1 cellular context compared by ENCODE assay signal in genomic region chr16:81879625-81880024, GRCh38.
TF ChIP-seq lines count a peak whose summit lies in the region.

No MANE protein-coding gene starts in this region.

TF ChIP-seq in GM12878, 131 proteins besides CTCF, POLR2A, EP300 and RAD21 (continued from another document):
- TF ChIP-seq, protein P1, sequence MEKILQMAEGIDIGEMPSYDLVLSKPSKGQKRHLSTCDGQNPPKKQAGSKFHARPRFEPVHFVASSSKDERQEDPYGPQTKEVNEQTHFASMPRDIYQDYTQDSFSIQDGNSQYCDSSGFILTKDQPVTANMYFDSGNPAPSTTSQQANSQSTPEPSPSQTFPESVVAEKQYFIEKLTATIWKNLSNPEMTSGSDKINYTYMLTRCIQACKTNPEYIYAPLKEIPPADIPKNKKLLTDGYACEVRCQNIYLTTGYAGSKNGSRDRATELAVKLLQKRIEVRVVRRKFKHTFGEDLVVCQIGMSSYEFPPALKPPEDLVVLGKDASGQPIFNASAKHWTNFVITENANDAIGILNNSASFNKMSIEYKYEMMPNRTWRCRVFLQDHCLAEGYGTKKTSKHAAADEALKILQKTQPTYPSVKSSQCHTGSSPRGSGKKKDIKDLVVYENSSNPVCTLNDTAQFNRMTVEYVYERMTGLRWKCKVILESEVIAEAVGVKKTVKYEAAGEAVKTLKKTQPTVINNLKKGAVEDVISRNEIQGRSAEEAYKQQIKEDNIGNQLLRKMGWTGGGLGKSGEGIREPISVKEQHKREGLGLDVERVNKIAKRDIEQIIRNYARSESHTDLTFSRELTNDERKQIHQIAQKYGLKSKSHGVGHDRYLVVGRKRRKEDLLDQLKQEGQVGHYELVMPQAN (conservative IDR thresholded peaks at IDR 0.05): no peak
- TF ChIP-seq, protein P2, sequence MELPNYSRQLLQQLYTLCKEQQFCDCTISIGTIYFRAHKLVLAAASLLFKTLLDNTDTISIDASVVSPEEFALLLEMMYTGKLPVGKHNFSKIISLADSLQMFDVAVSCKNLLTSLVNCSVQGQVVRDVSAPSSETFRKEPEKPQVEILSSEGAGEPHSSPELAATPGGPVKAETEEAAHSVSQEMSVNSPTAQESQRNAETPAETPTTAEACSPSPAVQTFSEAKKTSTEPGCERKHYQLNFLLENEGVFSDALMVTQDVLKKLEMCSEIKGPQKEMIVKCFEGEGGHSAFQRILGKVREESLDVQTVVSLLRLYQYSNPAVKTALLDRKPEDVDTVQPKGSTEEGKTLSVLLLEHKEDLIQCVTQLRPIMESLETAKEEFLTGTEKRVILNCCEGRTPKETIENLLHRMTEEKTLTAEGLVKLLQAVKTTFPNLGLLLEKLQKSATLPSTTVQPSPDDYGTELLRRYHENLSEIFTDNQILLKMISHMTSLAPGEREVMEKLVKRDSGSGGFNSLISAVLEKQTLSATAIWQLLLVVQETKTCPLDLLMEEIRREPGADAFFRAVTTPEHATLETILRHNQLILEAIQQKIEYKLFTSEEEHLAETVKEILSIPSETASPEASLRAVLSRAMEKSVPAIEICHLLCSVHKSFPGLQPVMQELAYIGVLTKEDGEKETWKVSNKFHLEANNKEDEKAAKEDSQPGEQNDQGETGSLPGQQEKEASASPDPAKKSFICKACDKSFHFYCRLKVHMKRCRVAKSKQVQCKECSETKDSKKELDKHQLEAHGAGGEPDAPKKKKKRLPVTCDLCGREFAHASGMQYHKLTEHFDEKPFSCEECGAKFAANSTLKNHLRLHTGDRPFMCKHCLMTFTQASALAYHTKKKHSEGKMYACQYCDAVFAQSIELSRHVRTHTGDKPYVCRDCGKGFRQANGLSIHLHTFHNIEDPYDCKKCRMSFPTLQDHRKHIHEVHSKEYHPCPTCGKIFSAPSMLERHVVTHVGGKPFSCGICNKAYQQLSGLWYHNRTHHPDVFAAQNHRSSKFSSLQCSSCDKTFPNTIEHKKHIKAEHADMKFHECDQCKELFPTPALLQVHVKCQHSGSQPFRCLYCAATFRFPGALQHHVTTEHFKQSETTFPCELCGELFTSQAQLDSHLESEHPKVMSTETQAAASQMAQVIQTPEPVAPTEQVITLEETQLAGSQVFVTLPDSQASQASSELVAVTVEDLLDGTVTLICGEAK (IDR thresholded peaks at IDR 0.05; ENCODE audit: borderline replicate concordance): no peak
- TF ChIP-seq, protein P3, sequence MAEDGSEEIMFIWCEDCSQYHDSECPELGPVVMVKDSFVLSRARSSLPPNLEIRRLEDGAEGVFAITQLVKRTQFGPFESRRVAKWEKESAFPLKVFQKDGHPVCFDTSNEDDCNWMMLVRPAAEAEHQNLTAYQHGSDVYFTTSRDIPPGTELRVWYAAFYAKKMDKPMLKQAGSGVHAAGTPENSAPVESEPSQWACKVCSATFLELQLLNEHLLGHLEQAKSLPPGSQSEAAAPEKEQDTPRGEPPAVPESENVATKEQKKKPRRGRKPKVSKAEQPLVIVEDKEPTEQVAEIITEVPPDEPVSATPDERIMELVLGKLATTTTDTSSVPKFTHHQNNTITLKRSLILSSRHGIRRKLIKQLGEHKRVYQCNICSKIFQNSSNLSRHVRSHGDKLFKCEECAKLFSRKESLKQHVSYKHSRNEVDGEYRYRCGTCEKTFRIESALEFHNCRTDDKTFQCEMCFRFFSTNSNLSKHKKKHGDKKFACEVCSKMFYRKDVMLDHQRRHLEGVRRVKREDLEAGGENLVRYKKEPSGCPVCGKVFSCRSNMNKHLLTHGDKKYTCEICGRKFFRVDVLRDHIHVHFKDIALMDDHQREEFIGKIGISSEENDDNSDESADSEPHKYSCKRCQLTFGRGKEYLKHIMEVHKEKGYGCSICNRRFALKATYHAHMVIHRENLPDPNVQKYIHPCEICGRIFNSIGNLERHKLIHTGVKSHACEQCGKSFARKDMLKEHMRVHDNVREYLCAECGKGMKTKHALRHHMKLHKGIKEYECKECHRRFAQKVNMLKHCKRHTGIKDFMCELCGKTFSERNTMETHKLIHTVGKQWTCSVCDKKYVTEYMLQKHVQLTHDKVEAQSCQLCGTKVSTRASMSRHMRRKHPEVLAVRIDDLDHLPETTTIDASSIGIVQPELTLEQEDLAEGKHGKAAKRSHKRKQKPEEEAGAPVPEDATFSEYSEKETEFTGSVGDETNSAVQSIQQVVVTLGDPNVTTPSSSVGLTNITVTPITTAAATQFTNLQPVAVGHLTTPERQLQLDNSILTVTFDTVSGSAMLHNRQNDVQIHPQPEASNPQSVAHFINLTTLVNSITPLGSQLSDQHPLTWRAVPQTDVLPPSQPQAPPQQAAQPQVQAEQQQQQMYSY (CRISPR knock-in tag; IDR thresholded peaks at IDR 0.05): no peak
- TF ChIP-seq, protein P4, sequence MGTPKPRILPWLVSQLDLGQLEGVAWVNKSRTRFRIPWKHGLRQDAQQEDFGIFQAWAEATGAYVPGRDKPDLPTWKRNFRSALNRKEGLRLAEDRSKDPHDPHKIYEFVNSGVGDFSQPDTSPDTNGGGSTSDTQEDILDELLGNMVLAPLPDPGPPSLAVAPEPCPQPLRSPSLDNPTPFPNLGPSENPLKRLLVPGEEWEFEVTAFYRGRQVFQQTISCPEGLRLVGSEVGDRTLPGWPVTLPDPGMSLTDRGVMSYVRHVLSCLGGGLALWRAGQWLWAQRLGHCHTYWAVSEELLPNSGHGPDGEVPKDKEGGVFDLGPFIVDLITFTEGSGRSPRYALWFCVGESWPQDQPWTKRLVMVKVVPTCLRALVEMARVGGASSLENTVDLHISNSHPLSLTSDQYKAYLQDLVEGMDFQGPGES (IDR thresholded peaks at IDR 0.05): no peak
- TF ChIP-seq NFYA (IDR thresholded peaks at IDR 0.05; ENCODE audit: borderline replicate concordance, low read depth, low read length) (no peak), BCL3 (IDR thresholded peaks at IDR 0.05; ENCODE audit: borderline replicate concordance, insufficient read depth, low read depth, low read length, poor library complexity, severe bottlenecking) (no peak), CBX3 (IDR thresholded peaks at IDR 0.05; ENCODE audit: borderline replicate concordance, low read depth) (no peak), ZZZ3 (IDR thresholded peaks at IDR 0.05; ENCODE audit: control insufficient read depth, insufficient read length, low read depth) (no peak), ZNF622 (IDR thresholded peaks at IDR 0.05) (no peak), JUND (IDR thresholded peaks at IDR 0.05; ENCODE audit: low read depth, low read length) (no peak), TBL1XR1 (IDR thresholded peaks at IDR 0.05; ENCODE audit: low read depth, low read length) (no peak), POLR2AphosphoS2 (IDR thresholded peaks at IDR 0.05; ENCODE audit: low read depth, low read length) (no peak), BMI1 (IDR thresholded peaks at IDR 0.05; ENCODE audit: borderline replicate concordance) (no peak), BACH1 (IDR thresholded peaks at IDR 0.05; ENCODE audit: borderline replicate concordance) (no peak), EZH2 (IDR thresholded peaks at IDR 0.05; ENCODE audit: borderline replicate concordance, control insufficient read depth, low read depth, low read length) (no peak), MXI1 (IDR thresholded peaks at IDR 0.05; ENCODE audit: low read depth, low read length) (no peak), CEBPB (IDR thresholded peaks at IDR 0.05; ENCODE audit: borderline replicate concordance in 1 of 2, low read depth in 2 of 2, low read length in 2 of 2) (no peak), USF2 (IDR thresholded peaks at IDR 0.05; ENCODE audit: borderline replicate concordance, low read depth, low read length) (no peak)
